10 cellular contexts compared by ENCODE assay signal in the genomic region with DNA sequence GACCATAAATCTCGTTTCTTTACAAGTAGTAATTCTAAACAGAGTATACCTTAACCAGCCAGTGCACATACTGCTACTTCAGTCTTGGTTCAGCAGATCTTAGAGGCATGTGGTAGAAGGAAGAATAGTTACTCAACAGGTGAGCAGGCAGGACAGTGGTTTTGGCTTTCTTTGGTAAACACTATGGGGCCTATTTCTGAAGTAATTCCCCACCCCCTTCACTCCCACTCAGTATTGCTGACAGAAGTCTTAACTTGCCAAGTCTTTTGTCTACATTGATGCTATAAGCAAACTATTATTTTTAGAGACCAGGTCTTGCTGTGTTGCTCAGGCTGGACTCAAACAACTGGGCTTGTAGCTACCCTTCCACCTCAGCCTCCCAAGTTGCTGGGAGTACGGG.
DNase-seq lines count a peak whose midpoint lies in the region; ATAC-seq, FAIRE-seq and TF ChIP-seq lines count a peak whose summit lies in the region.
"Had no signal": no experiment of that assay in that cellular context is flagged by ENCODE, and none has a peak within 500 bp of the region (broad histone marks: within the 10 kb centered on the region; RNA-seq: fewer than 3 reads in every experiment).

No MANE protein-coding gene starts in this region.

- no peak overlapping the region for H3K27ac Mint-ChIP-seq in chondrocyte (ENCODE audit: unreplicated experiment)

- H3K4me1 Mint-ChIP-seq in chondrocyte (ENCODE audit: low read depth) = peaks cover 33% of the 10 kb centered on the region

- no peaks in the 10 kb centered on the region for H3K36me3 ChIP-seq in Peyer's patch
- H3K36me3 ChIP-seq: ovary had no signal

- peaks cover 0 to 28% (median 4%) of the 10 kb centered on the region in 4 donors for H3K4me1 ChIP-seq in Peyer's patch

- ATAC-seq in GM21367 (IDR thresholded peaks at IDR 0.05; ENCODE audit: unreplicated experiment) = peak; percentile 67
- ATAC-seq in esophagus mucosa = peak; percentile 68

- peak; percentile 65 for FAIRE-seq in HTR-8/SVneo (lab: Jason Lieb, UNC)
- FAIRE-seq: G401.6 had no signal

- DNase-seq in GM13976 (ENCODE audit: low spot score) (peak; percentile 51), HTR-8/SVneo (ENCODE audit: insufficient read length, low spot score) (no peak), chondrocyte (ENCODE audit: low spot score) (no peak), SHP77 treated with DMSO at 0.1 percent for 48 hours (lab: John Stamatoyannopoulos, UW) (no peak), GOT3 (lab: John Stamatoyannopoulos, UW) (no peak), Peyer's patch (no peak)
- DNase-seq: ovary had no signal

- TF ChIP-seq CTCF in GM13976 (IDR thresholded peaks at IDR 0.05; ENCODE audit: borderline replicate concordance, control extremely low read depth, extremely low read depth, insufficient read depth, missing control alignments) = no peak
- TF ChIP-seq CTCF in chondrocyte (IDR thresholded peaks at IDR 0.05) = no peak
- no peak for TF ChIP-seq CTCF in Peyer's patch (IDR thresholded peaks at IDR 0.05)

- H3K27me3 Mint-ChIP-seq in chondrocyte (ENCODE audit: low read depth) = no peaks in the 10 kb centered on the region

- H3K36me3 Mint-ChIP-seq in chondrocyte (ENCODE audit: low read depth) = no peaks in the 10 kb centered on the region

- H3K27ac ChIP-seq in Peyer's patch = no peak overlapping the region
- H3K27ac ChIP-seq: ovary had no signal

- no peak overlapping the region for H3K4me3 Mint-ChIP-seq in chondrocyte (ENCODE audit: unreplicated experiment)

- in situ Hi-C loops in GM13976 (cut with MboI; ENCODE audit: low sequenced_read_pairs, unreplicated experiment) = no loop called here

- H3K27me3 ChIP-seq in Peyer's patch = no peaks in the 10 kb centered on the region
- H3K27me3 ChIP-seq: ovary had no signal

- H3K9me3 Mint-ChIP-seq in chondrocyte (ENCODE audit: low read depth) = no peaks in the 10 kb centered on the region

- H3K9me3 ChIP-seq in Peyer's patch = no peaks in the 10 kb centered on the region
- H3K9me3 ChIP-seq: ovary had no signal

- TF ChIP-seq POLR2A in Peyer's patch (IDR thresholded peaks at IDR 0.05) = no peak

- H3K4me3 ChIP-seq in Peyer's patch = no peak overlapping the region
- H3K4me3 ChIP-seq: ovary had no signal
